1 cellular context compared by ENCODE assay signal in genomic region chr2:189763908-189764661, GRCh38.
A peak's percentile ranks its signal among the peaks of the same experiment; 100 is the strongest.
TF ChIP-seq lines count a peak whose summit lies in the region.

No MANE protein-coding gene starts in this region.

TF ChIP-seq in HepG2, 621 proteins besides CTCF, POLR2A, EP300 and RAD21 (continued from another document):
- no peak for TF ChIP-seq ZHX2 (IDR thresholded peaks at IDR 0.05; ENCODE audit: low read depth)
- no peak for TF ChIP-seq ZHX2 (CRISPR knock-in tag; IDR thresholded peaks at IDR 0.05; ENCODE audit: borderline replicate concordance)
- TF ChIP-seq NR2F1 (CRISPR knock-in tag; IDR thresholded peaks at IDR 0.05) = no peak
- no peak for TF ChIP-seq MTA3 (CRISPR knock-in tag; IDR thresholded peaks at IDR 0.05)
- TF ChIP-seq RARG (CRISPR knock-in tag; IDR thresholded peaks at IDR 0.05; ENCODE audit: low read depth) = no peak
- TF ChIP-seq ZNF12 (CRISPR knock-in tag; IDR thresholded peaks at IDR 0.05) = no peak
- 0 out of 2 replicates have a peak, but pooled peaks have one; percentile 56 for TF ChIP-seq PAF1 (CRISPR knock-in tag; IDR thresholded peaks at IDR 0.05)
- no peak for TF ChIP-seq HOXA7 (CRISPR knock-in tag; IDR thresholded peaks at IDR 0.05)
- no peak for TF ChIP-seq RAD51 (IDR thresholded peaks at IDR 0.05; ENCODE audit: borderline replicate concordance)
- no peak for TF ChIP-seq ZNF788 (CRISPR knock-in tag; IDR thresholded peaks at IDR 0.05; ENCODE audit: borderline replicate concordance)
TF ChIP-seq in HepG2: peak in this region for 4.
